Comparison of ENCODE assay signal across 20 cellular contexts in genomic region chr13:112509190-112509589, GRCh38.
"Had no signal": no experiment of that assay in that cellular context is flagged by ENCODE, and none has a peak within 500 bp of the region (broad histone marks: within the 10 kb centered on the region; RNA-seq: fewer than 3 reads in every experiment).

No MANE protein-coding gene starts in this region.

- H3K9me3 Mint-ChIP-seq: activated B cell treated with CpG ODN at 0.5 μM for 24 hours; activated T-cell treated with anti-CD3 and anti-CD28 coated beads, Interleukin-2, amount 50 U/mL, for 4 hours; activated T-helper 2 cell treated with anti-CD3 and anti-CD28 coated beads, Interferon-gamma antibody, Interleukin-2, Interleukin-4, amounts not matched to agents 10 μg/mL and 5 μg/mL and 100 μg/mL, durations not matched to agents 14 hours and 24 hours and 36 hours; dendritic cell treated with granulocyte-macrophage colony-stimulating factor and Interleukin-4, amounts not matched to agents 40 ng/mL and 50 ng/mL, for 4 days; immature natural killer cell; naive B cell; neural crest cell had no signal

- H3K9me3 ChIP-seq: adrenal gland, sigmoid colon, uterus had no signal

- H3K4me3 ChIP-seq: adrenal gland, sigmoid colon, uterus had no signal

- H3K36me3 ChIP-seq: uterus had no signal

- H3K4me1 Mint-ChIP-seq: activated B cell treated with CpG ODN at 0.5 μM for 24 hours, naive B cell had no signal

- H3K27ac ChIP-seq: adrenal gland, foreskin keratinocyte, sigmoid colon, uterus had no signal

- H3K27me3 ChIP-seq: adrenal gland, foreskin keratinocyte, sigmoid colon, uterus had no signal

- H3K4me1 ChIP-seq: adrenal gland, foreskin keratinocyte, sigmoid colon, uterus had no signal

- DNase-seq: activated B cell treated with CpG ODN at 0.5 μM for 24 hours; activated CD4-positive, alpha-beta T cell treated with anti-CD3 and anti-CD28 coated beads for 36 hours; activated CD4-positive, alpha-beta T cell treated with anti-CD3 and anti-CD28 coated beads, Interleukin-2, amount 50 U/mL, for 48 hours; activated CD8-positive, alpha-beta memory T cell treated with anti-CD3 and anti-CD28 coated beads, Interleukin-2, amount 50 U/mL, for 48 hours; activated naive CD4-positive, alpha-beta T cell; activated T-cell treated with anti-CD3 and anti-CD28 coated beads, Interleukin-2, amount 50 U/mL, for 4 hours; effector CD4-positive, alpha-beta T cell; foreskin keratinocyte; immature natural killer cell; naive B cell; sigmoid colon; stimulated activated CD4-positive, alpha-beta T cell treated with anti-CD3 and anti-CD28 coated beads, Interleukin-4, amount 100 ng/mL, for 1 hour; stimulated activated naive CD8-positive, alpha-beta T cell treated with anti-CD3 and anti-CD28 coated beads, Interleukin-15, Interleukin-2, amounts not matched to agents 100 U/mL and 50 U/mL, for 24 hours; T-helper 9 cell; uterus had no signal

- H3K27ac Mint-ChIP-seq: activated B cell treated with CpG ODN at 0.5 μM for 24 hours; activated CD4-positive, alpha-beta T cell treated with anti-CD3 and anti-CD28 coated beads for 36 hours; activated naive CD8-positive, alpha-beta T cell; activated T-helper 2 cell treated with anti-CD3 and anti-CD28 coated beads, Interferon-gamma antibody, Interleukin-2, Interleukin-4, amounts not matched to agents 10 μg/mL and 5 μg/mL and 100 μg/mL, durations not matched to agents 14 hours and 24 hours and 36 hours; dendritic cell treated with granulocyte-macrophage colony-stimulating factor and Interleukin-4, amounts not matched to agents 40 ng/mL and 50 ng/mL, for 4 days; immature natural killer cell had no signal

- H3K27me3 Mint-ChIP-seq: activated B cell treated with CpG ODN at 0.5 μM for 24 hours; activated CD4-positive, alpha-beta T cell treated with anti-CD3 and anti-CD28 coated beads for 36 hours; activated naive CD8-positive, alpha-beta T cell; dendritic cell treated with granulocyte-macrophage colony-stimulating factor and Interleukin-4, amounts not matched to agents 40 ng/mL and 50 ng/mL, for 4 days; naive B cell had no signal

- H3K4me3 Mint-ChIP-seq: activated B cell treated with CpG ODN at 0.5 μM for 24 hours; activated CD4-positive, alpha-beta T cell treated with anti-CD3 and anti-CD28 coated beads for 36 hours; activated naive CD8-positive, alpha-beta T cell; activated T-cell treated with anti-CD3 and anti-CD28 coated beads, Interleukin-2, amount 50 U/mL, for 4 hours; dendritic cell treated with granulocyte-macrophage colony-stimulating factor and Interleukin-4, amounts not matched to agents 40 ng/mL and 50 ng/mL, for 4 days; immature natural killer cell; naive B cell; neural crest cell had no signal
